ENCODE assay signal across 8 cellular contexts in the genomic region with DNA sequence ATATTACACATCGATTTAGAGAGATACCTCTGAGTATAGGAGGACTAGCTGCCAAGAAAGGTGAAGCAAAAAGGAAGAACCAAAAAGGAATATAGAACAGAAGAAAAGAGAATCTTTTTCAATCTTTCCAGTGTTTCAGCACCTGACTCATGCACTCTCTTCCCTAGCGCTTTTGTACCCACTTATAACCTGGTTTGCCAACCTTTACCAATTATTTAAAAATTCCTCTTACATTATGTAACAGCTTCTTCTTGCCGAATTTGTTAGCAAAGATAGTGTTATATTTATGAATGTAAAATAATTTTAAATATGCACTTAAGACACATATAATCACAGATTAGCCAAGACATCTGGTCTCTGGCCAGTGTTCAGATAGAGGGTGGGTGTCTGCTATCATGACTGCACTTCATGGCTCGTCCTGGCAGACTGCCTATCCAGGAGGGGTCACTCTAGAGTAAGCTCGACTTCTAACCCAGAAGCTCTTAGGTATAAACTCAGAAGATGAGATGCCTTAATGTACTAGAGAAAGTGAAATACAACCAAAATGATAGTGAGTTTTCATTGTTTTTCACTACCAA.
DNase-seq lines count a peak whose midpoint lies in the region; ATAC-seq, FAIRE-seq and TF ChIP-seq lines count a peak whose summit lies in the region.

No MANE protein-coding gene starts in this region.

- WGBS in pancreas, 2 donors, result 47 to 60% methylated on average over 5 of the region's 5 CpGs

- no peaks in the 10 kb centered on the region for H3K9me3 ChIP-seq in pancreas

- no peak overlapping the region for H3K4me3 ChIP-seq in NB4 (ENCODE audit: low read depth, low read length)
- H3K4me3 ChIP-seq in epithelial cell of esophagus (ENCODE audit: low read length), result no peak overlapping the region
- H3K4me3 ChIP-seq in pancreas, result no peak overlapping the region

- no peak for TF ChIP-seq POLR2A in NB4 (IDR thresholded peaks at IDR 0.05; ENCODE audit: extremely low read depth, insufficient read length)

- ATAC-seq in pancreas (peak; percentile 50 to 76 (median 68)), HG02970 (IDR thresholded peaks at IDR 0.05; ENCODE audit: low FRiP score, unreplicated experiment) (no peak), HG02973 (IDR thresholded peaks at IDR 0.05; ENCODE audit: unreplicated experiment) (no peak)

- no peaks in the 10 kb centered on the region for H3K36me3 ChIP-seq in pancreas

- H3K27ac ChIP-seq in pancreas, result no peak overlapping the region

- intact Hi-C loops in pancreas (cut with DNase I), result no loop called here

- no peaks in the 10 kb centered on the region for H3K27me3 ChIP-seq in pancreas

- TF ChIP-seq CTCF in NB4 (IDR thresholded peaks at IDR 0.05; ENCODE audit: low read depth, low read length) (peak; percentile 45), epithelial cell of esophagus (IDR thresholded peaks at IDR 0.05; ENCODE audit: insufficient read depth, low read depth, low read length, missing control alignments) (peak; percentile 39), pancreas (IDR thresholded peaks at IDR 0.05) (no peak)

- DNase-seq in DMS53 (lab: John Stamatoyannopoulos, UW), result peak; percentile 10
- DNase-seq in DMS53 treated with DMSO at 0.1 percent for 48 hours (lab: John Stamatoyannopoulos, UW; ENCODE audit: unreplicated experiment), result no peak
- peak; percentile 45 for DNase-seq in NB4 (ENCODE audit: low read depth)
- peak; percentile 46 for DNase-seq in epithelial cell of esophagus (ENCODE audit: low read depth)
- peak in 4 of 6 donors; percentile 14 to 39 (median 31) for DNase-seq in pancreas
- no peak for DNase-seq in T-helper 9 cell

- FAIRE-seq in pancreas (lab: Jason Lieb, UNC), result no peak

- peaks cover 4 to 15% (median 14%) of the 10 kb centered on the region in 3 donors for H3K4me1 ChIP-seq in pancreas

Comparison
In these comparisons a context has a peak if more than half of its experiments do, and no peak if none do; other contexts are left out.
1. DNase-seq: peak in DMS53 (single experiment), NB4 (single experiment), epithelial cell of esophagus (single experiment) and pancreas (4 of 6); none in DMS53 treated with DMSO at 0.1 percent for 48 hours (single experiment) and T-helper 9 cell (single experiment).
2. CTCF ChIP-seq: peak in NB4 (single experiment) and epithelial cell of esophagus (single experiment); none in pancreas (0 of 4).
3. ATAC-seq: peak in pancreas (4 of 4); none in HG02970 (single experiment) and HG02973 (single experiment).